1 cellular context compared by ENCODE assay signal in genomic region chr3:194469977-194470376, GRCh38.
TF ChIP-seq lines count a peak whose summit lies in the region.

No MANE protein-coding gene starts in this region.

TF ChIP-seq in WTC11, 78 proteins besides CTCF, POLR2A, EP300 and RAD21 (continued from another document):
- TF ChIP-seq ARID4B (CRISPR knock-in tag; IDR thresholded peaks at IDR 0.05; ENCODE audit: borderline replicate concordance): no peak
